10 cellular contexts compared by ENCODE assay signal in the genomic region with DNA sequence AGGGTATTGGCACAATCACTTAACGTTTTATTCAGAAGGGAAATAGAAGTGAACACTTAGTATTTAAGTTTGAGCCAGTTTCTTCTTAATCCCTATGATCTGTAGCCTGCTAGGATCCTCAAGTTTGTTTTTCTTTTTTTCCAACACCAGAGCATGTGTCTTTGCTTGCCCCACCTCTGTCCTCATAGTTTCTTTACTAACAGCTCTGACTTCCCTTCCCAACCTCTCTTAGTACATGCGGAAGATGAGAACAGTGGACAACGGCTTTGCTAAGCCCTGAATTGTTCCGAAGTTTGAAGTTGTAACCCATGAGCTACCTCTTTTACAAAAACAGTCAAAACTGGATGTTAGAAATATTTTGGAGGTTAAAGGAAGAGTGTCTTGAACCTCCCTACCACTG.
DNase-seq lines count a peak whose midpoint lies in the region; ATAC-seq and TF ChIP-seq lines count a peak whose summit lies in the region.
"Had no signal": no experiment of that assay in that cellular context is flagged by ENCODE, and none has a peak within 500 bp of the region (broad histone marks: within the 10 kb centered on the region; RNA-seq: fewer than 3 reads in every experiment).

No MANE protein-coding gene starts in this region.

- H4K20me1 ChIP-seq in BLaER1 treated with 17β-estradiol and CSF1 and Interleukin-3, amounts not matched to agents 10 nM and 100 nM, result no peaks in the 10 kb centered on the region

- intact Hi-C loops in CD4-positive, alpha-beta T cell (cut with DNase I, micrococcal nuclease), result no loop called here

- peak overlapping the region in 10 of 11 experiments; percentile 1 to 59 (median 32); a peak in 14 of 22 replicates for H3K9ac ChIP-seq in BLaER1 treated with 17β-estradiol and CSF1 and Interleukin-3, amounts not matched to agents 10 nM and 100 nM

- no peak for TF ChIP-seq CTCF in CD4-positive, alpha-beta T cell (IDR thresholded peaks at IDR 0.05)

- H3K9me3 Mint-ChIP-seq in CD4-positive, alpha-beta T cell, result peaks cover 10% of the 10 kb centered on the region

- no peaks in the 10 kb centered on the region for H3K27me3 ChIP-seq in BLaER1 treated with 17β-estradiol and CSF1 and Interleukin-3, amounts not matched to agents 10 nM and 100 nM
- H3K27me3 ChIP-seq in CD4-positive, alpha-beta T cell (ENCODE audit: control insufficient read depth, insufficient read depth, low read length), result no peaks in the 10 kb centered on the region

- POLR2A ChIA-PET in CD4-positive, alpha-beta T cell (lab: Charles Lee), result no interaction called here

- CTCF ChIA-PET in CD4-positive, alpha-beta T cell (lab: Charles Lee), result no interaction called here

- H3K4me2 ChIP-seq in BLaER1 treated with 17β-estradiol and CSF1 and Interleukin-3, amounts not matched to agents 10 nM and 100 nM, result peak overlapping the region; percentile 51 to 74 (median 64)

- peak overlapping the region; percentile 19 to 77 (median 67); a peak in 21 of 22 replicates for H3K27ac ChIP-seq in BLaER1 treated with 17β-estradiol and CSF1 and Interleukin-3, amounts not matched to agents 10 nM and 100 nM
- H3K27ac ChIP-seq in CD4-positive, alpha-beta T cell (ENCODE audit: low read depth, low read length), result no peak overlapping the region

- DNase-seq in M059J (ENCODE audit: low read depth) (peak; percentile 27), left lobe of liver (ENCODE audit: low spot score) (no peak), NCI-H1105 treated with DMSO at 0.1 percent for 48 hours (lab: John Stamatoyannopoulos, UW) (no peak), NCI-H146 (lab: John Stamatoyannopoulos, UW) (no peak), DMS79 (lab: John Stamatoyannopoulos, UW) (no peak)
- no peak for DNase-seq in CD4-positive, alpha-beta T cell
- DNase-seq: amniotic stem cell, NCI-H1092 treated with DMSO at 0.1 percent for 48 hours had no signal

- peak; percentile 31 for ATAC-seq in GM21717 (IDR thresholded peaks at IDR 0.05; ENCODE audit: unreplicated experiment)
- peak; percentile 49 for ATAC-seq in left lobe of liver
- ATAC-seq in CD4-positive, alpha-beta T cell (ENCODE audit: poor library complexity), result no peak

- H3K4me1 Mint-ChIP-seq in CD4-positive, alpha-beta T cell (ENCODE audit: low read depth), result no peaks in the 10 kb centered on the region

- peaks cover 17 to 42% (median 30%) of the 10 kb centered on the region in 11 experiments; a peak in 21 of 22 replicates for H3K9me3 ChIP-seq in BLaER1 treated with 17β-estradiol and CSF1 and Interleukin-3, amounts not matched to agents 10 nM and 100 nM (replicated peaks in 1 of 11)
- no peaks in the 10 kb centered on the region for H3K9me3 ChIP-seq in CD4-positive, alpha-beta T cell (ENCODE audit: control insufficient read depth, low read length)

- no peak overlapping the region for H3K4me3 Mint-ChIP-seq in CD4-positive, alpha-beta T cell

- H3K27me3 Mint-ChIP-seq in CD4-positive, alpha-beta T cell, result no peaks in the 10 kb centered on the region

- H3K4me3 ChIP-seq in BLaER1 treated with 17β-estradiol and CSF1 and Interleukin-3, amounts not matched to agents 10 nM and 100 nM, result peak overlapping the region in 7 of 10 experiments; percentile 13 to 53 (median 25); a peak in 8 of 20 replicates

- peaks cover 17 to 36% (median 24%) of the 10 kb centered on the region in 10 experiments for H3K4me1 ChIP-seq in BLaER1 treated with 17β-estradiol and CSF1 and Interleukin-3, amounts not matched to agents 10 nM and 100 nM

- H3K36me3 Mint-ChIP-seq in CD4-positive, alpha-beta T cell (ENCODE audit: low read depth), result no peaks in the 10 kb centered on the region

- H3K27ac Mint-ChIP-seq in CD4-positive, alpha-beta T cell, result no peak overlapping the region

- no peaks in the 10 kb centered on the region for H3K36me3 ChIP-seq in BLaER1 treated with 17β-estradiol and CSF1 and Interleukin-3, amounts not matched to agents 10 nM and 100 nM
